13 cellular contexts compared by ENCODE assay signal in the genomic region with DNA sequence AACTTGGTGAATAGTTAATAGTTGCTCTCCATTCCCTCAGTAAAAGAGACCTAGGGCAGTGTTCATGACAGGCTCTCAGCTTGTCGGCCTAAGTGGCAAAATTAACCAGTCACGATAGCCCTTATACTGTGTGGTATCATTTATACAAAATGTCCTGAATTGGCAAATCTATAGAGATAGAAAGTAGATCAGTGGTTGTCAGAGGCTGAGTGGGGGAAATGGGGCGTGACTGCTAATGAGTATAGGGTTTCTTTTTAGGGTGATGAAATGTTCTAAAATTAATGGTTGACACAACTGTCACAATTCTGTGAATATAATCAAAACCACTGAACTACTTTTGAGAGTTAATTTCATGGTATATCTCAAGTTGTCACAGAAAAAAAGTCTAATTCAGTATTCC.
"Had no signal": no experiment of that assay in that cellular context is flagged by ENCODE, and none has a peak within 500 bp of the region (broad histone marks: within the 10 kb centered on the region; RNA-seq: fewer than 3 reads in every experiment).

No MANE protein-coding gene starts in this region.

- H3K27ac ChIP-seq: coronary artery, foreskin keratinocyte, heart left ventricle, tibial artery had no signal

- H3K27me3 ChIP-seq: foreskin keratinocyte, heart left ventricle, tibial artery had no signal

- FAIRE-seq: endothelial cell of umbilical vein had no signal

- DNase-seq: activated CD4-positive, alpha-beta memory T cell treated with anti-CD3 and anti-CD28 coated beads for 36 hours; activated T-cell treated with anti-CD3 and anti-CD28 coated beads, Interleukin-2, amount 50 U/mL, for 48 hours; caudate nucleus; effector CD4-positive, alpha-beta T cell; foreskin keratinocyte; heart left ventricle; tibial artery had no signal

- ATAC-seq: foreskin keratinocyte, heart left ventricle, left lobe of liver had no signal

- H3K4me3 Mint-ChIP-seq: activated CD4-positive, alpha-beta memory T cell treated with anti-CD3 and anti-CD28 coated beads for 36 hours; neural crest cell; T-helper 2 cell treated with Interferon-gamma antibody and Interleukin-4, amounts not matched to agents 5 μg/mL and 100 μg/mL, for 36 hours had no signal

- H3K4me3 ChIP-seq: coronary artery, heart left ventricle, smooth muscle cell, tibial artery had no signal

- H3K27ac Mint-ChIP-seq: activated CD4-positive, alpha-beta memory T cell treated with anti-CD3 and anti-CD28 coated beads for 36 hours; T-helper 2 cell treated with Interferon-gamma antibody and Interleukin-4, amounts not matched to agents 5 μg/mL and 100 μg/mL, for 36 hours had no signal

- H3K9me3 ChIP-seq: heart left ventricle, tibial artery had no signal

- H3K9me3 Mint-ChIP-seq: activated CD4-positive, alpha-beta memory T cell treated with anti-CD3 and anti-CD28 coated beads for 36 hours; neural crest cell; T-helper 2 cell treated with Interferon-gamma antibody and Interleukin-4, amounts not matched to agents 5 μg/mL and 100 μg/mL, for 36 hours had no signal

- H3K27me3 Mint-ChIP-seq: activated CD4-positive, alpha-beta memory T cell treated with anti-CD3 and anti-CD28 coated beads for 36 hours had no signal

- H3K4me2 ChIP-seq: smooth muscle cell had no signal
